ENCODE assay signal across 8 cellular contexts in genomic region chr1:18165640-18166039, GRCh38. TPM values are rescaled to one million over a fixed set of nuclear protein-coding genes. Genes with fewer than 3 reads are reported as not detected.
"Had no signal": no experiment of that assay in that cellular context is flagged by ENCODE, and none has a peak within 500 bp of the region (broad histone marks: within the 10 kb centered on the region; RNA-seq: fewer than 3 reads in every experiment).

No MANE protein-coding gene starts in this region.

RNA-seq across cellular contexts. Expression of gene IGSF21, which starts 58.0 kb away (rescaled TPM):
- total RNA-seq: activated B cell treated with CpG ODN at 0.5 μM for 24 hours; activated CD4-positive, alpha-beta T cell treated with anti-CD3 and anti-CD28 coated beads, Interleukin-2, amount 10 ng/mL, durations not matched to agents 24 days and 14 days; activated CD8-positive, alpha-beta memory T cell treated with anti-CD3 and anti-CD28 coated beads, Interleukin-2, amount 10 ng/mL, durations not matched to agents 7 days and 5 days; activated T-helper 1 cell treated with anti-CD3 and anti-CD28 coated beads, Interleukin-12 subunit alpha, Interleukin-12 subunit beta, Interleukin-2, Interleukin-4 antibody, amounts not matched to agents 30 ng/mL and 10 ng/mL and 1 ng/mL, durations not matched to agents 14 hours and 24 hours and 36 hours; IMR-90; LHCN-M2; RPMI7951; T-cell had no signal
